Comparison of ENCODE assay signal across 26 cellular contexts in the genomic region with DNA sequence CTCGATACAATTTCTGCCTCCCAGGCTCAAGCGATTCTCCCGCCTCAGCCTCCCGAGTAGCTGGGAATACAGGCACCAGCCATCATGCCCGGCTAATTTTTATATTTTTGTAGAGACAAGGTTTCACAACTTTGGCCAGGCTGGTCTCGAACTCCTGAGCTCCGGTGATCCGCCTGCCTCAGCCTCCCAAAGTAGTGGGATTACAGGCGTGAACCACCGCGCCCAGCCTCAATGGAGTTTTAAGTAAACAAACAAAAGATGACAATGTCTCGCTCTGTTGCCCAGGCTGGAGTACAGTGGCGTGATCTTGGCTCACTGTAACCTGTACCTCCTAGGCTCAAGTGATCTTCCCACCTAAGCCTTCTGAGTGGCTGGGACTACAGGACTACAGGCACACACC. TPM values are rescaled to one million over a fixed set of nuclear protein-coding genes. Genes with fewer than 3 reads are reported as not detected.
DNase-seq lines count a peak whose midpoint lies in the region; ATAC-seq, FAIRE-seq and TF ChIP-seq lines count a peak whose summit lies in the region.
"Had no signal": no experiment of that assay in that cellular context is flagged by ENCODE, and none has a peak within 500 bp of the region (broad histone marks: within the 10 kb centered on the region; RNA-seq: fewer than 3 reads in every experiment).

No MANE protein-coding gene starts in this region.

- no peak for FAIRE-seq in astrocyte (lab: Jason Lieb, UNC)
- FAIRE-seq: A549, GM12891, GM18507, H54 had no signal

- H3K4me2 ChIP-seq in PC-3 (ENCODE audit: low read length) (no peak overlapping the region), astrocyte (ENCODE audit: low read length) (no peak overlapping the region)
- H3K4me2 ChIP-seq: A549; BLaER1 treated with 17β-estradiol and CSF1 and Interleukin-3, amounts not matched to agents 10 nM and 100 nM had no signal

- H3K4me3 Mint-ChIP-seq in astrocyte (ENCODE audit: unreplicated experiment), result peak overlapping the region; percentile 20
- no peak overlapping the region for H3K4me3 Mint-ChIP-seq in progenitor cell of endocrine pancreas (ENCODE audit: low read depth)
- no peak overlapping the region for H3K4me3 Mint-ChIP-seq in CD8-positive, alpha-beta memory T cell
- H3K4me3 Mint-ChIP-seq: CD14-positive monocyte; CD4-positive, alpha-beta T cell; HFFc6 had no signal

- H3K27ac Mint-ChIP-seq in astrocyte (ENCODE audit: unreplicated experiment) (no peak overlapping the region), progenitor cell of endocrine pancreas (peak overlapping the region; percentile 45)
- no peak overlapping the region for H3K27ac Mint-ChIP-seq in CD8-positive, alpha-beta memory T cell
- H3K27ac Mint-ChIP-seq: CD4-positive, alpha-beta T cell; HFFc6 had no signal

- no peaks in the 10 kb centered on the region for H3K9me3 ChIP-seq in PC-3 (ENCODE audit: low read length)
- H3K9me3 ChIP-seq in astrocyte (ENCODE audit: insufficient read depth, low read depth, low read length), result no peaks in the 10 kb centered on the region
- H3K9me3 ChIP-seq in testis, result no peaks in the 10 kb centered on the region
- H3K9me3 ChIP-seq in CD8-positive, alpha-beta memory T cell (ENCODE audit: low read length), result no peaks in the 10 kb centered on the region
- H3K9me3 ChIP-seq: A549; BE2C; BLaER1 treated with 17β-estradiol and CSF1 and Interleukin-3, amounts not matched to agents 10 nM and 100 nM; HAP-1 had no signal

- H3K9ac ChIP-seq in PC-3 (ENCODE audit: low read length), result no peak overlapping the region
- no peak overlapping the region for H3K9ac ChIP-seq in astrocyte (ENCODE audit: low read length)
- H3K9ac ChIP-seq: BLaER1 treated with 17β-estradiol and CSF1 and Interleukin-3, amounts not matched to agents 10 nM and 100 nM had no signal

- DNase-seq in PC-3, result no peak
- DNase-seq in astrocyte (ENCODE audit: low read depth), result no peak
- DNase-seq in progenitor cell of endocrine pancreas (ENCODE audit: low spot score, unreplicated experiment), result no peak
- peak; percentile 13 for DNase-seq in testis
- DNase-seq in HT-29 (ENCODE audit: low spot score), result no peak
- DNase-seq in activated naive CD4-positive, alpha-beta T cell treated with anti-CD3 and anti-CD28 coated beads, Interleukin-2, amount 50 U/mL, for 16 hours, result no peak
- DNase-seq in CD8-positive, alpha-beta memory T cell, result no peak
- DNase-seq: 8988T, ACHN, AML-193, BE2C, Calu3, COR-L47, DMS53, DMS79 treated with DMSO at 0.1 percent for 48 hours, GF-D8, GOT3, HFFc6 had no signal

- 94 to 95% methylated on average over 13 of the region's 13 CpGs for WGBS in testis, 2 donors

- no peaks in the 10 kb centered on the region for H3K27me3 ChIP-seq in PC-3 (ENCODE audit: low read length)
- no peaks in the 10 kb centered on the region for H3K27me3 ChIP-seq in astrocyte (ENCODE audit: insufficient read depth, low read length)
- H3K27me3 ChIP-seq in testis, result no peaks in the 10 kb centered on the region
- H3K27me3 ChIP-seq in CD8-positive, alpha-beta memory T cell (ENCODE audit: insufficient read depth, low read length, poor library complexity, severe bottlenecking), result no peaks in the 10 kb centered on the region
- H3K27me3 ChIP-seq: BE2C; BLaER1 treated with 17β-estradiol and CSF1 and Interleukin-3, amounts not matched to agents 10 nM and 100 nM had no signal

- intact Hi-C loops in PC-3 (cut with micrococcal nuclease) (loop anchor here (5.0 kb wide), 1 partner anchor 102 kb away; no protein-coding TSS in a partner anchor), testis (cut with DNase I; ENCODE audit: low total_unique reads) (no loop called here)

- peaks cover 5% of the 10 kb centered on the region for H3F3A ChIP-seq in PC-3 (ENCODE audit: low read length, unreplicated experiment)

- H4K20me1 ChIP-seq in PC-3 (ENCODE audit: low read length) (0 out of 2 replicates have a peak, but pooled peaks cover 3% of the 10 kb centered on the region), astrocyte (ENCODE audit: insufficient read depth, low read length) (peaks cover 71% of the 10 kb centered on the region)

- CTCF ChIA-PET in PC-3 (lab: Charles Lee), result no interaction called here
- CTCF ChIA-PET in CD8-positive, alpha-beta memory T cell (lab: Charles Lee), result no interaction called here

- H3K9me2 ChIP-seq in PC-3 (replicated peaks; ENCODE audit: low read length), result no peaks in the 10 kb centered on the region

- no peaks in the 10 kb centered on the region for H3K79me2 ChIP-seq in PC-3 (ENCODE audit: low read length)
- H3K79me2 ChIP-seq in astrocyte (ENCODE audit: insufficient read depth, low read length), result peaks cover 11% of the 10 kb centered on the region

- no TSS peak for BruUV-seq in PC-3 (replicated peaks; lab: Mats Ljungman, UMichigan)

- TF ChIP-seq CTCF in PC-3 (conservative IDR thresholded peaks at IDR 0.05; ENCODE audit: low read depth, low read length) (no peak), astrocyte (IDR thresholded peaks at IDR 0.05; ENCODE audit: insufficient read depth, low read depth, low read length) (no peak), progenitor cell of endocrine pancreas (IDR thresholded peaks at IDR 0.05; ENCODE audit: unreplicated experiment) (no peak), testis (IDR thresholded peaks at IDR 0.05) (no peak)

- H3K4me1 ChIP-seq in PC-3 (ENCODE audit: insufficient read depth, low read length), result peaks cover 30% of the 10 kb centered on the region
- peaks cover 7% of the 10 kb centered on the region for H3K4me1 ChIP-seq in astrocyte (ENCODE audit: insufficient read depth, low read length)
- peaks cover 19% of the 10 kb centered on the region for H3K4me1 ChIP-seq in testis
- no peaks in the 10 kb centered on the region for H3K4me1 ChIP-seq in CD8-positive, alpha-beta memory T cell (ENCODE audit: insufficient read depth, low read length)

- peaks cover 33% of the 10 kb centered on the region for H3K36me3 Mint-ChIP-seq in astrocyte (ENCODE audit: low read depth, unreplicated experiment)
- H3K36me3 Mint-ChIP-seq in progenitor cell of endocrine pancreas (ENCODE audit: insufficient read depth), result peaks cover 51% of the 10 kb centered on the region
- peaks cover 4 to 89% (median 29%) of the 10 kb centered on the region in 3 donors for H3K36me3 Mint-ChIP-seq in CD8-positive, alpha-beta memory T cell

- POLR2A ChIA-PET in PC-3 (lab: Charles Lee; ENCODE audit: unreplicated experiment), result no interaction called here
- POLR2A ChIA-PET in CD8-positive, alpha-beta memory T cell (lab: Charles Lee), result no interaction called here

- TF ChIP-seq POLR2A in testis (IDR thresholded peaks at IDR 0.05), result no peak

- H3K4me1 Mint-ChIP-seq in astrocyte (ENCODE audit: low read depth, unreplicated experiment), result no peaks in the 10 kb centered on the region
- H3K4me1 Mint-ChIP-seq in progenitor cell of endocrine pancreas (ENCODE audit: low read depth), result no peaks in the 10 kb centered on the region
- peaks cover 0 to 4% (median 3%) of the 10 kb centered on the region in 3 donors for H3K4me1 Mint-ChIP-seq in CD8-positive, alpha-beta memory T cell

- peaks cover 29% of the 10 kb centered on the region for H3K36me3 ChIP-seq in PC-3 (ENCODE audit: low read depth, low read length)
- H3K36me3 ChIP-seq in astrocyte (ENCODE audit: insufficient read depth, low read length), result peaks cover 34% of the 10 kb centered on the region
- no peaks in the 10 kb centered on the region for H3K36me3 ChIP-seq in testis (ENCODE audit: low read depth, missing control alignments)
- H3K36me3 ChIP-seq in CD8-positive, alpha-beta memory T cell (ENCODE audit: insufficient read depth, low read length), result peaks cover 78% of the 10 kb centered on the region

- H3K4me3 ChIP-seq in PC-3 (ENCODE audit: low read length) (no peak overlapping the region), astrocyte (ENCODE audit: insufficient read depth, low read depth, low read length) (no peak overlapping the region), testis (no peak overlapping the region)
- H3K4me3 ChIP-seq in CD8-positive, alpha-beta memory T cell (ENCODE audit: low read length), result no peak overlapping the region
- H3K4me3 ChIP-seq: A549; BLaER1 treated with 17β-estradiol and CSF1 and Interleukin-3, amounts not matched to agents 10 nM and 100 nM; HAP-1 had no signal

- no peak for ATAC-seq in PC-3
- ATAC-seq: A549 had no signal

- no peak overlapping the region for H2AFZ ChIP-seq in PC-3 (ENCODE audit: low read length)
- no peak overlapping the region for H2AFZ ChIP-seq in astrocyte (ENCODE audit: low read depth, low read length)

- H3K9me3 Mint-ChIP-seq in astrocyte (ENCODE audit: unreplicated experiment) (no peaks in the 10 kb centered on the region), progenitor cell of endocrine pancreas (ENCODE audit: low read depth) (no peaks in the 10 kb centered on the region)
- H3K9me3 Mint-ChIP-seq in CD8-positive, alpha-beta memory T cell, result no peaks in the 10 kb centered on the region
- H3K9me3 Mint-ChIP-seq: CD14-positive monocyte; CD4-positive, alpha-beta T cell; HFFc6 had no signal

- H3K27me3 Mint-ChIP-seq in astrocyte (ENCODE audit: low read depth, unreplicated experiment), result no peaks in the 10 kb centered on the region
- no peaks in the 10 kb centered on the region for H3K27me3 Mint-ChIP-seq in progenitor cell of endocrine pancreas
- H3K27me3 Mint-ChIP-seq in CD8-positive, alpha-beta memory T cell, result peaks cover 0 to 2% of the 10 kb centered on the region in 2 donors
- H3K27me3 Mint-ChIP-seq: CD4-positive, alpha-beta T cell had no signal

- peak overlapping the region; percentile 82 for H3K27ac ChIP-seq in PC-3 (ENCODE audit: low read length)
- no peak overlapping the region for H3K27ac ChIP-seq in astrocyte (ENCODE audit: low read depth, low read length)
- no peak overlapping the region for H3K27ac ChIP-seq in testis
- H3K27ac ChIP-seq in CD8-positive, alpha-beta memory T cell (ENCODE audit: low read depth, low read length), result no peak overlapping the region
- H3K27ac ChIP-seq: A549; BLaER1 treated with 17β-estradiol and CSF1 and Interleukin-3, amounts not matched to agents 10 nM and 100 nM had no signal

RNA-seq across cellular contexts. Expression of gene TRAP1, which starts 52.6 kb away (rescaled TPM):
- total RNA-seq in PC-3 (2014; rRNA removed), result 243 and 382 TPM in 2 replicates
- total RNA-seq in astrocyte, result 57.1 and 63.3 TPM in 2 replicates
- total RNA-seq in progenitor cell of endocrine pancreas, result 212 and 216 TPM in 2 replicates
- total RNA-seq in testis, result 100 to 1,000 TPM; 131 to 140 TPM
- 80.0 TPM for polyA plus RNA-seq in testis (ENCODE audit: insufficient read depth, low read depth, low replicate concordance)
- total RNA-seq in HT-29 (2014; rRNA removed; shearing (Covaris generic)), result 553 and 632 TPM in 2 replicates
- 100 to 1,000 TPM; 283 to 308 TPM for total RNA-seq in CD8-positive, alpha-beta memory T cell
- 53.5 TPM for polyA plus RNA-seq in CD8-positive, alpha-beta memory T cell
